25 cellular contexts compared by ENCODE assay signal in genomic region chr22:44493206-44493605, GRCh38. TPM values are rescaled to one million over a fixed set of nuclear protein-coding genes. Genes with fewer than 3 reads are reported as not detected.
DNase-seq lines count a peak whose midpoint lies in the region; ATAC-seq and TF ChIP-seq lines count a peak whose summit lies in the region.
"Had no signal": no experiment of that assay in that cellular context is flagged by ENCODE, and none has a peak within 500 bp of the region (broad histone marks: within the 10 kb centered on the region; RNA-seq: fewer than 3 reads in every experiment).

No MANE protein-coding gene starts in this region.

- no peak overlapping the region for H3K4me2 ChIP-seq in mesendoderm (ENCODE audit: low read length)

- no peak overlapping the region for H3K56ac ChIP-seq in mesendoderm (ENCODE audit: low read length)

- peaks cover 19% of the 10 kb centered on the region for H3K4me1 Mint-ChIP-seq in activated CD8-positive, alpha-beta T cell treated with anti-CD3 and anti-CD28 coated beads, Interleukin-2, amount 10 ng/mL, durations not matched to agents 7 days and 5 days (ENCODE audit: low read depth)

- H3K4me3 Mint-ChIP-seq in activated CD8-positive, alpha-beta T cell treated with anti-CD3 and anti-CD28 coated beads, Interleukin-2, amount 10 ng/mL, durations not matched to agents 7 days and 5 days: no peak overlapping the region
- H3K4me3 Mint-ChIP-seq: activated B cell treated with CpG ODN at 0.5 μM for 24 hours, HFFc6 had no signal

- peak; percentile 16 for DNase-seq in activated effector memory CD4-positive, alpha-beta T cell treated with Interleukin-2 at 50 U/mL for 16 hours
- no peak for DNase-seq in activated effector memory CD4-positive, alpha-beta T cell treated with anti-CD3 and anti-CD28 coated beads, Interleukin-2, amount 50 U/mL, for 16 hours
- peak; percentile 33 for DNase-seq in activated CD8-positive, alpha-beta T cell treated with anti-CD3 and anti-CD28 coated beads, Interleukin-2, amount 10 ng/mL, durations not matched to agents 7 days and 5 days
- no peak for DNase-seq in mesendoderm
- no peak for DNase-seq in gastrocnemius medialis
- DNase-seq: activated B cell treated with CpG ODN at 0.5 μM for 24 hours, DMS153, GDM1, heart left ventricle, HFFc6, NCI-H1436, NCI-H2171 treated with DMSO at 0.1 percent for 48 hours, NCI-H526, occipital lobe, retina, substantia nigra had no signal

- no peaks in the 10 kb centered on the region for H3K27me3 ChIP-seq in mesendoderm (ENCODE audit: insufficient read depth, low read length, poor library complexity)
- H3K27me3 ChIP-seq in thymus (ENCODE audit: control insufficient read depth, insufficient read depth): no peaks in the 10 kb centered on the region
- no peaks in the 10 kb centered on the region for H3K27me3 ChIP-seq in gastrocnemius medialis
- H3K27me3 ChIP-seq: heart left ventricle had no signal

- CTCF ChIA-PET in activated CD8-positive, alpha-beta T cell treated with anti-CD3 and anti-CD28 coated beads, Interleukin-2, amount 10 ng/mL, durations not matched to agents 7 days and 5 days (lab: Charles Lee): no interaction called here

- H3K36me3 ChIP-seq in mesendoderm (ENCODE audit: control insufficient read depth, insufficient read depth, low read length) (no peaks in the 10 kb centered on the region), thymus (ENCODE audit: control insufficient read depth, insufficient read depth) (peaks cover 3% of the 10 kb centered on the region), gastrocnemius medialis (peaks cover 0 to 8% of the 10 kb centered on the region in 2 donors)

- in situ Hi-C loops in gastrocnemius medialis (cut with MboI; ENCODE audit: low sequenced_read_pairs in 4 of 4): no loop called here

- no peaks in the 10 kb centered on the region for H3K27me3 Mint-ChIP-seq in activated CD8-positive, alpha-beta T cell treated with anti-CD3 and anti-CD28 coated beads, Interleukin-2, amount 10 ng/mL, durations not matched to agents 7 days and 5 days (ENCODE audit: low read depth)
- H3K27me3 Mint-ChIP-seq: activated B cell treated with CpG ODN at 0.5 μM for 24 hours, brain had no signal

- TF ChIP-seq POLR2A in gastrocnemius medialis (IDR thresholded peaks at IDR 0.05): no peak

- H2BK5ac ChIP-seq in mesendoderm (ENCODE audit: low read length): no peak overlapping the region

- intact Hi-C loops in gastrocnemius medialis (cut with DNase I; ENCODE audit: low total_unique reads): no loop called here

- H3K27ac Mint-ChIP-seq in activated CD8-positive, alpha-beta T cell treated with anti-CD3 and anti-CD28 coated beads, Interleukin-2, amount 10 ng/mL, durations not matched to agents 7 days and 5 days: peak overlapping the region; percentile 72
- H3K27ac Mint-ChIP-seq: activated B cell treated with CpG ODN at 0.5 μM for 24 hours, HFFc6 had no signal

- H3K9me3 ChIP-seq in thymus (ENCODE audit: control insufficient read depth) (no peaks in the 10 kb centered on the region), gastrocnemius medialis (no peaks in the 10 kb centered on the region)

- POLR2A ChIA-PET in activated CD8-positive, alpha-beta T cell treated with anti-CD3 and anti-CD28 coated beads, Interleukin-2, amount 10 ng/mL, durations not matched to agents 7 days and 5 days (lab: Charles Lee): no interaction called here

- no CpG with 5 or more reads among the region's 4 CpGs for WGBS in mesendoderm (ENCODE audit: extremely low coverage, insufficient coverage, low lambda C conversion rate)
- WGBS in thymus: 56% methylated on average over 4 of the region's 4 CpGs

- no peak for ATAC-seq in activated CD8-positive, alpha-beta T cell treated with anti-CD3 and anti-CD28 coated beads, Interleukin-2, amount 10 ng/mL, durations not matched to agents 7 days and 5 days
- ATAC-seq in HG03097 (IDR thresholded peaks at IDR 0.05; ENCODE audit: low FRiP score, unreplicated experiment): no peak
- ATAC-seq in HG02885 (IDR thresholded peaks at IDR 0.05; ENCODE audit: poor library complexity, unreplicated experiment): no peak
- ATAC-seq in gastrocnemius medialis: no peak
- ATAC-seq: heart left ventricle, left lobe of liver had no signal

- no peak overlapping the region for H4K8ac ChIP-seq in mesendoderm (ENCODE audit: low read depth, low read length)

- no peak overlapping the region for H4K5ac ChIP-seq in mesendoderm (ENCODE audit: low read length)

- no peak overlapping the region for H2BK120ac ChIP-seq in mesendoderm (ENCODE audit: low read depth, low read length)

- no peaks in the 10 kb centered on the region for H3K79me2 ChIP-seq in mesendoderm (ENCODE audit: control insufficient read depth, insufficient read depth, low read length)

- no peaks in the 10 kb centered on the region for H3K9me3 Mint-ChIP-seq in activated CD8-positive, alpha-beta T cell treated with anti-CD3 and anti-CD28 coated beads, Interleukin-2, amount 10 ng/mL, durations not matched to agents 7 days and 5 days (ENCODE audit: insufficient read depth)
- H3K9me3 Mint-ChIP-seq: HFFc6 had no signal

- H3K4me3 ChIP-seq in mesendoderm (ENCODE audit: low read length) (no peak overlapping the region), thymus (ENCODE audit: low read length) (no peak overlapping the region), gastrocnemius medialis (no peak overlapping the region)
- H3K4me3 ChIP-seq: coronary artery, heart left ventricle, SK-N-MC had no signal

- H3K23ac ChIP-seq in mesendoderm (ENCODE audit: low read length): peak overlapping the region; percentile 45

- H3K79me1 ChIP-seq in mesendoderm (ENCODE audit: low read length): peaks cover 5% of the 10 kb centered on the region

- no peak overlapping the region for H2AK5ac ChIP-seq in mesendoderm (ENCODE audit: low read length)

- no peak overlapping the region for H2BK15ac ChIP-seq in mesendoderm (replicated peaks; ENCODE audit: low read depth)

- H3K18ac ChIP-seq in mesendoderm (ENCODE audit: low read length): no peak overlapping the region

- TF ChIP-seq CTCF in gastrocnemius medialis (IDR thresholded peaks at IDR 0.05 in 4 of 5, conservative IDR thresholded peaks at IDR 0.05 in 1 of 5): no peak

- H3K4ac ChIP-seq in mesendoderm (ENCODE audit: low read depth, low read length): no peak overlapping the region

- H3K27ac ChIP-seq in mesendoderm (ENCODE audit: low read depth, low read length) (no peak overlapping the region), thymus (ENCODE audit: low read depth) (peak overlapping the region; percentile 3), gastrocnemius medialis (no peak overlapping the region)
- H3K27ac ChIP-seq: C4-2B, coronary artery, HL-60, SK-N-MC had no signal

- H3K36me3 Mint-ChIP-seq in activated CD8-positive, alpha-beta T cell treated with anti-CD3 and anti-CD28 coated beads, Interleukin-2, amount 10 ng/mL, durations not matched to agents 7 days and 5 days (ENCODE audit: low read depth): peaks cover 6% of the 10 kb centered on the region

- no peak overlapping the region for H3K9ac ChIP-seq in mesendoderm (ENCODE audit: low read length)

- H3K4me1 ChIP-seq in mesendoderm (ENCODE audit: control insufficient read depth, low read depth, low read length): peaks cover 2% of the 10 kb centered on the region
- H3K4me1 ChIP-seq in thymus (ENCODE audit: control insufficient read depth, insufficient read depth, low read length): no peaks in the 10 kb centered on the region
- H3K4me1 ChIP-seq in gastrocnemius medialis: peaks cover 20 to 22% of the 10 kb centered on the region in 2 donors

RNA-seq across cellular contexts. Expression of gene RTL6, which starts 4.8 kb away (rescaled TPM):
- 1 to 10 TPM; 6.8 to 7.3 TPM for total RNA-seq in activated CD8-positive, alpha-beta T cell treated with anti-CD3 and anti-CD28 coated beads, Interleukin-2, amount 10 ng/mL, durations not matched to agents 7 days and 5 days
- polyA plus RNA-seq in mesendoderm (2013, experiment 1 of 2): 11.7 TPM
- 11.5 TPM for polyA plus RNA-seq in mesendoderm (2013, experiment 2 of 2)
- polyA plus RNA-seq in thymus: 5.7 TPM
- 10 to 100 TPM; 21.4 to 29.2 (median 26.5) TPM for total RNA-seq in gastrocnemius medialis

Comparison
In these comparisons a context has a peak if more than half of its experiments do, and no peak if none do; other contexts are left out.
1. DNase-seq: peak in activated effector memory CD4-positive, alpha-beta T cell treated with Interleukin-2 at 50 U/mL for 16 hours (single experiment) and activated CD8-positive, alpha-beta T cell treated with anti-CD3 and anti-CD28 coated beads, Interleukin-2, amount 10 ng/mL, durations not matched to agents 7 days and 5 days (single experiment); none in activated effector memory CD4-positive, alpha-beta T cell treated with anti-CD3 and anti-CD28 coated beads, Interleukin-2, amount 50 U/mL, for 16 hours (single experiment), mesendoderm (single experiment) and gastrocnemius medialis (0 of 2).